In the genomic region with DNA sequence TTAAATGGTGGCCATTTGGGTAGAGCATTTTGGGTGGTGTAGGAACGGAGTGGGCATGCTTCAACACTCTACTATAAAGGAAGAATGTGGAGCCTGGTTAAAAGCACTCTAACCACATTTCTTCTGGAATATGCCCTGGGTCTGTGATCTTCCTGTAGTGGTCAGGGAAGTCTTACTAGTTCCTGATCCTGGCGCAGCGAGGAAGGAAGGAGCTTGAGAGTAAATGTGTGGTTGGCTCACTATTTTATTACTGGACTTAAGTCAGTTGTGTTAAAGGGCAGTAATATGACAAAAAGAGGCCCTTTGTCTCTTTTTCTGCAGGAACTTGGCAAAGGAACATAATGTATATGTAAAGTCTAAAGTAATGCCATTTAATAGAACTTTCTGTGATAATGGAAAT, we compare ENCODE assay signal across 15 cellular contexts.
DNase-seq lines count a peak whose midpoint lies in the region; ATAC-seq, FAIRE-seq and TF ChIP-seq lines count a peak whose summit lies in the region.
"Had no signal": no experiment of that assay in that cellular context is flagged by ENCODE, and none has a peak within 500 bp of the region (broad histone marks: within the 10 kb centered on the region; RNA-seq: fewer than 3 reads in every experiment).

No MANE protein-coding gene starts in this region.

- H2BK20ac ChIP-seq in H1 (ENCODE audit: low read length), result 0 out of 2 replicates have a peak overlapping the region, but pooled peaks have one; percentile 10

- no peak for FAIRE-seq in H1 (lab: Jason Lieb, UNC)
- FAIRE-seq: A549, GM12878, GM18507 had no signal

- H3K79me1 ChIP-seq in H1 (ENCODE audit: low read depth, low read length), result no peaks in the 10 kb centered on the region

- 100% methylated on average over 3 of the region's 3 CpGs; no CpG with 5 or more reads in 1 of the 2 experiments for WGBS in H1 (ENCODE audit: extremely low coverage in 1 of 2, insufficient coverage in 1 of 2, insufficient read length in 1 of 2, insufficient replicate concordance in 2 of 2, low coverage in 1 of 2, low lambda C conversion rate in 2 of 2, missing lambda C conversion rate in 1 of 2), 2 experiments

- no peaks in the 10 kb centered on the region for H3K9me3 Mint-ChIP-seq in stimulated activated memory B cell treated with anti-CD40 and anti-IgM and Interleukin-4, amounts not matched to agents 10 μg/mL and 1 μg/mL and 100 μg/mL, for 72 hours
- H3K9me3 Mint-ChIP-seq in activated naive CD4-positive, alpha-beta T cell treated with anti-CD3 and anti-CD28 coated beads for 36 hours, result no peaks in the 10 kb centered on the region
- H3K9me3 Mint-ChIP-seq: CD4-positive, CD25-positive, alpha-beta regulatory T cell had no signal

- H3K9ac ChIP-seq in H1 (replicated peaks in 1 of 4; ENCODE audit: extremely low read depth in 1 of 4, low read depth in 3 of 4, low read length in 3 of 4), result no peak overlapping the region
- H3K9ac ChIP-seq: GM23248 had no signal

- TF ChIP-seq CTCF in C4-2B (conservative IDR thresholded peaks at IDR 0.05), result no peak
- no peak for TF ChIP-seq CTCF in OCI-LY7 (conservative IDR thresholded peaks at IDR 0.05; ENCODE audit: low read length)
- no peak for TF ChIP-seq CTCF in H1 (IDR thresholded peaks at IDR 0.05; ENCODE audit: control extremely low read depth in 1 of 3, insufficient read depth in 1 of 3, low read depth in 1 of 3, low read length in 3 of 3)

- BruUV-seq in OCI-LY7 (replicated peaks; lab: Mats Ljungman, UMichigan), result no TSS peak

- no peak for TF ChIP-seq RAD21 in H1 (IDR thresholded peaks at IDR 0.05 in 1 of 2, conservative IDR thresholded peaks at IDR 0.05 in 1 of 2; ENCODE audit: low read depth in 2 of 2, low read length in 2 of 2)

- no peak overlapping the region for H3K23ac ChIP-seq in H1 (ENCODE audit: insufficient read length)

- H3K18ac ChIP-seq in H1 (ENCODE audit: extremely low read depth, low read length), result no peak overlapping the region; the same call in 1 of the 2 replicates

- no peak overlapping the region for H4K5ac ChIP-seq in H1 (ENCODE audit: insufficient read length, low read depth, low read length)

- H4K91ac ChIP-seq in H1 (replicated peaks; ENCODE audit: insufficient read length, low read length), result no peak overlapping the region

- H3K56ac ChIP-seq in H1 (replicated peaks; ENCODE audit: insufficient read length, low read depth, low read length), result no peak overlapping the region

- H3K23me2 ChIP-seq in H1 (ENCODE audit: low read depth, low read length), result no peaks in the 10 kb centered on the region; the same call in 1 of the 2 replicates

- H4K20me1 ChIP-seq in OCI-LY7 (ENCODE audit: insufficient read depth, low read length) (no peaks in the 10 kb centered on the region), H1 (replicated peaks in 1 of 2; ENCODE audit: control insufficient read depth in 1 of 2, insufficient read depth in 2 of 2, low read length in 2 of 2) (no peaks in the 10 kb centered on the region)

- peak overlapping the region; percentile 22 for H3K27ac Mint-ChIP-seq in stimulated activated memory B cell treated with anti-CD40 and anti-IgM and Interleukin-4, amounts not matched to agents 10 μg/mL and 1 μg/mL and 100 μg/mL, for 72 hours
- H3K27ac Mint-ChIP-seq in activated naive CD4-positive, alpha-beta T cell treated with anti-CD3 and anti-CD28 coated beads for 36 hours, result no peak overlapping the region
- H3K27ac Mint-ChIP-seq: CD4-positive, CD25-positive, alpha-beta regulatory T cell had no signal

- no peak overlapping the region for H4K8ac ChIP-seq in H1 (ENCODE audit: extremely low read depth, insufficient read depth, low read length)

- no peaks in the 10 kb centered on the region for H3K79me2 ChIP-seq in OCI-LY7 (ENCODE audit: insufficient read depth, low read depth, low read length)
- H3K79me2 ChIP-seq in H1 (ENCODE audit: control insufficient read depth in 1 of 2, insufficient read depth in 2 of 2, low read length in 2 of 2), result no peaks in the 10 kb centered on the region

- no peaks in the 10 kb centered on the region for H3K36me3 Mint-ChIP-seq in stimulated activated memory B cell treated with anti-CD40 and anti-IgM and Interleukin-4, amounts not matched to agents 10 μg/mL and 1 μg/mL and 100 μg/mL, for 72 hours
- no peaks in the 10 kb centered on the region for H3K36me3 Mint-ChIP-seq in activated naive CD4-positive, alpha-beta T cell treated with anti-CD3 and anti-CD28 coated beads for 36 hours (ENCODE audit: low read depth)
- H3K36me3 Mint-ChIP-seq: CD4-positive, CD25-positive, alpha-beta regulatory T cell had no signal

- H3K27me3 ChIP-seq in H1 (replicated peaks in 1 of 4; ENCODE audit: control insufficient read depth in 3 of 4, extremely low read depth in 1 of 4, insufficient read depth in 3 of 4, low read length in 3 of 4), result no peaks in the 10 kb centered on the region
- H3K27me3 ChIP-seq: BE2C had no signal

- no peak overlapping the region for H3K4ac ChIP-seq in H1 (replicated peaks; ENCODE audit: insufficient read length, low read depth, low read length)

- H3K4me3 ChIP-seq in OCI-LY7 (ENCODE audit: low read depth, low read length, poor library complexity, severe bottlenecking) (no peak overlapping the region), H1 (ENCODE audit: extremely low read depth in 1 of 4, insufficient read depth in 2 of 4, low read depth in 3 of 4, low read length in 4 of 4) (no peak overlapping the region)
- H3K4me3 ChIP-seq: A549, GM12878, GM23248, HAP-1 had no signal

- no peak overlapping the region for H2BK120ac ChIP-seq in H1 (replicated peaks; ENCODE audit: low read depth, low read length)

- H3K9me3 ChIP-seq in OCI-LY7 (ENCODE audit: low read length), result no peaks in the 10 kb centered on the region
- no peaks in the 10 kb centered on the region for H3K9me3 ChIP-seq in H1 (ENCODE audit: insufficient read depth in 2 of 2, low read depth in 1 of 2, low read length in 1 of 2)
- H3K9me3 ChIP-seq: A549, BE2C, HAP-1 had no signal

- no peak for ATAC-seq in stimulated activated memory B cell treated with anti-CD40 and anti-IgM and Interleukin-4, amounts not matched to agents 10 μg/mL and 1 μg/mL and 100 μg/mL, for 72 hours
- ATAC-seq in HG03378 (IDR thresholded peaks at IDR 0.05; ENCODE audit: unreplicated experiment) (no peak), GM19351 (IDR thresholded peaks at IDR 0.05; ENCODE audit: unreplicated experiment) (no peak)
- ATAC-seq: A549, GM12878 had no signal

- TF ChIP-seq EP300 in H1 (IDR thresholded peaks at IDR 0.05; ENCODE audit: borderline replicate concordance in 1 of 2, low read depth in 2 of 2, low read length in 2 of 2), result no peak

- H2AK5ac ChIP-seq in H1 (ENCODE audit: low read depth, low read length), result no peak overlapping the region

- H2BK5ac ChIP-seq in H1 (ENCODE audit: low read depth, low read length), result no peak overlapping the region

- no peak for TF ChIP-seq POLR2A in H1 (IDR thresholded peaks at IDR 0.05; ENCODE audit: control extremely low read depth in 1 of 2, low read depth in 2 of 2, low read length in 2 of 2)

- H3K27me3 Mint-ChIP-seq in stimulated activated memory B cell treated with anti-CD40 and anti-IgM and Interleukin-4, amounts not matched to agents 10 μg/mL and 1 μg/mL and 100 μg/mL, for 72 hours, result peaks cover 9% of the 10 kb centered on the region
- H3K27me3 Mint-ChIP-seq in activated naive CD4-positive, alpha-beta T cell treated with anti-CD3 and anti-CD28 coated beads for 36 hours (ENCODE audit: low read depth), result no peaks in the 10 kb centered on the region

- H3K4me1 Mint-ChIP-seq in stimulated activated memory B cell treated with anti-CD40 and anti-IgM and Interleukin-4, amounts not matched to agents 10 μg/mL and 1 μg/mL and 100 μg/mL, for 72 hours, result peaks cover 41% of the 10 kb centered on the region
- no peaks in the 10 kb centered on the region for H3K4me1 Mint-ChIP-seq in activated naive CD4-positive, alpha-beta T cell treated with anti-CD3 and anti-CD28 coated beads for 36 hours (ENCODE audit: low read depth)

- H3K36me3 ChIP-seq in OCI-LY7 (ENCODE audit: insufficient read depth, low read length) (no peaks in the 10 kb centered on the region), H1 (ENCODE audit: control insufficient read depth in 2 of 4, insufficient read depth in 4 of 4, low read length in 3 of 4) (no peaks in the 10 kb centered on the region)
- H3K36me3 ChIP-seq: BE2C, HAP-1 had no signal

- intact Hi-C loops in OCI-LY7 (cut with micrococcal nuclease; ENCODE audit: unreplicated experiment), result no loop called here
- intact Hi-C loops in activated naive CD4-positive, alpha-beta T cell treated with anti-CD3 and anti-CD28 coated beads for 36 hours (cut with micrococcal nuclease), result no loop called here

- no peak overlapping the region for H2BK15ac ChIP-seq in H1 (ENCODE audit: low read length)

- no peak overlapping the region for H2BK12ac ChIP-seq in H1 (ENCODE audit: low read depth, low read length)

- H3K14ac ChIP-seq in H1 (ENCODE audit: insufficient read length), result no peak overlapping the region

- H3K9me2 ChIP-seq in OCI-LY7 (ENCODE audit: insufficient read depth, low read length), result no peaks in the 10 kb centered on the region

- H3K4me1 ChIP-seq in OCI-LY7 (ENCODE audit: insufficient read depth, low read length, poor library complexity, severe bottlenecking), result peaks cover 52% of the 10 kb centered on the region
- peaks cover 2 to 9% (median 6%) of the 10 kb centered on the region in 4 experiments; a peak in 4 of 7 replicates for H3K4me1 ChIP-seq in H1 (replicated peaks in 1 of 4; ENCODE audit: control insufficient read depth in 3 of 4, insufficient read depth in 4 of 4, low read length in 3 of 4)
- H3K4me1 ChIP-seq: BE2C, HAP-1 had no signal

- POLR2A ChIA-PET in OCI-LY7 (lab: Charles Lee) (interaction anchor here (1.2 to 4.8 kb wide), 2 partner anchors 8 to 23 kb away, joined by 3 to 30 read pairs; no protein-coding TSS in a partner anchor), H1 (lab: Charles Lee; ENCODE audit: partially characterized antibody) (no interaction called here)

- CTCF ChIA-PET in OCI-LY7 (lab: Charles Lee; ENCODE audit: unreplicated experiment) (no interaction called here), H1 (lab: Charles Lee; ENCODE audit: partially characterized antibody) (interaction anchor here (0.8 to 6.6 kb wide), 5 partner anchors 8 to 434 kb away, joined by 3 to 66 read pairs (median 27); no protein-coding TSS in a partner anchor)
- CTCF ChIA-PET in activated naive CD4-positive, alpha-beta T cell treated with anti-CD3 and anti-CD28 coated beads for 36 hours (lab: Charles Lee), result interaction anchor here (1.8 to 6.6 kb wide), 2 partner anchors 8 to 12 kb away, joined by 8 to 55 read pairs; no protein-coding TSS in a partner anchor

- peak overlapping the region; percentile 68; the same call in 1 of the 2 replicates for H3K27ac ChIP-seq in C4-2B
- H3K27ac ChIP-seq in OCI-LY7 (ENCODE audit: low read depth, low read length, poor library complexity, severe bottlenecking), result no peak overlapping the region
- H3K27ac ChIP-seq in H1 (ENCODE audit: low read depth, low read length), result no peak overlapping the region
- H3K27ac ChIP-seq: A549, GM23248 had no signal

- no peak overlapping the region for H3K4me3 Mint-ChIP-seq in stimulated activated memory B cell treated with anti-CD40 and anti-IgM and Interleukin-4, amounts not matched to agents 10 μg/mL and 1 μg/mL and 100 μg/mL, for 72 hours
- no peak overlapping the region for H3K4me3 Mint-ChIP-seq in activated naive CD4-positive, alpha-beta T cell treated with anti-CD3 and anti-CD28 coated beads for 36 hours
- H3K4me3 Mint-ChIP-seq: CD4-positive, CD25-positive, alpha-beta regulatory T cell had no signal

- H3K4me2 ChIP-seq in OCI-LY7 (ENCODE audit: low read length) (no peak overlapping the region), H1 (ENCODE audit: insufficient read depth in 1 of 2, low read depth in 2 of 2, low read length in 2 of 2) (no peak overlapping the region)
- H3K4me2 ChIP-seq: A549 had no signal

- DNase-seq in OCI-LY7 (ENCODE audit: low spot score) (no peak), H1 (ENCODE audit: low read depth in 1 of 2, low spot score in 2 of 2) (no peak), SKM-1 treated with dmso at 0.1 percent for 144 hours (lab: John Stamatoyannopoulos, UW; ENCODE audit: unreplicated experiment) (no peak)
- DNase-seq in activated naive CD4-positive, alpha-beta T cell treated with anti-CD3 and anti-CD28 coated beads for 36 hours, result no peak
- DNase-seq: BE2C; CD4-positive, CD25-positive, alpha-beta regulatory T cell; GM23248 had no signal

- H2AFZ ChIP-seq in OCI-LY7 (ENCODE audit: low read length), result 0 out of 2 replicates have a peak overlapping the region, but pooled peaks have one; percentile 97
- H2AFZ ChIP-seq in H1 (ENCODE audit: low read length), result no peak overlapping the region
- H2AFZ ChIP-seq: GM23248 had no signal
